ENCODE assay signal across 2 cellular contexts in the genomic region with DNA sequence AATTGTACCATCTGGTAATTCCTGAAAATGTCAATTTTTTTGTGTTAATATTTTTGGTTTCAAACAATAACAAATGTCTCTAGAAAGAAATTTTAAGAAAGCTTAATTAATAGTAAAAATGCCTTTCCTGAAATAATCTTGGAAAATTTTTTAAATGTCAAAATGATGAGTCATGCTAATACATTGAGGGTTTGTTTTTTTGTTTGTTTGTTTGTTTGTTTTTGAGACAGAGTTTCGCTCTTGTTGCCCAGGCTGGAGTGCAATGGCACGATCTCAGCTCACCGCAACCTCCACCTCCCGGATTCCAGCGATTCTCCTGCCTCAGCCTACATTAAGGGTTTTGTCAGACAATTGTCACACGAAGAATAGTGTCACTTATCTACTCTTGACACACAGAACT.
TF ChIP-seq lines count a peak whose summit lies in the region.
"Not testable (repeated sequence)": the region's sequence is repeated elsewhere in the genome, so short reads cannot be mapped to it uniquely, and the experiment has no call there.

No MANE protein-coding gene starts in this region.

TF ChIP-seq in HCT116, 20 proteins besides CTCF, POLR2A, EP300 and RAD21:
- peak; percentile 18; the same call in 1 of the 2 replicates for TF ChIP-seq SIN3A (IDR thresholded peaks at IDR 0.05; ENCODE audit: low read depth)
TF ChIP-seq in HCT116: peak in this region for 1; not testable (repeated sequence) for 19.

TF ChIP-seq in K562, 482 proteins besides CTCF, POLR2A, EP300 and RAD21:
- TF ChIP-seq, protein P1, sequence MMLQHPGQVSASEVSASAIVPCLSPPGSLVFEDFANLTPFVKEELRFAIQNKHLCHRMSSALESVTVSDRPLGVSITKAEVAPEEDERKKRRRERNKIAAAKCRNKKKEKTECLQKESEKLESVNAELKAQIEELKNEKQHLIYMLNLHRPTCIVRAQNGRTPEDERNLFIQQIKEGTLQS (IDR thresholded peaks at IDR 0.05) = peak; percentile 66
- TF ChIP-seq, protein P1 (CRISPR knock-in tag; conservative IDR thresholded peaks at IDR 0.05) = not testable (repeated sequence)
- TF ChIP-seq BACH1 (tag; IDR thresholded peaks at IDR 0.05) (peak; percentile 60; the same call in 1 of the 2 replicates), SMARCA4 (IDR thresholded peaks at IDR 0.05) (peak; percentile 43; the same call in 1 of the 2 replicates), NFE2L1 (tag; IDR thresholded peaks at IDR 0.05; ENCODE audit: borderline replicate concordance, low read depth) (peak; percentile 83), MAFG (tag; conservative IDR thresholded peaks at IDR 0.05) (peak; percentile 93), MAFF (IDR thresholded peaks at IDR 0.05; ENCODE audit: low read length) (peak; percentile 66; the same call in 1 of the 2 replicates), C11orf30 (IDR thresholded peaks at IDR 0.05; ENCODE audit: low read depth) (peak; percentile 91), MAFK (IDR thresholded peaks at IDR 0.05; ENCODE audit: low read length) (peak; percentile 47; the same call in 1 of the 2 replicates), ZNF316 (IDR thresholded peaks at IDR 0.05) (peak; percentile 94)
TF ChIP-seq in K562: peak in this region for 9; not testable (repeated sequence) for 473.
